Comparison of ENCODE assay signal across 24 cellular contexts in the genomic region with DNA sequence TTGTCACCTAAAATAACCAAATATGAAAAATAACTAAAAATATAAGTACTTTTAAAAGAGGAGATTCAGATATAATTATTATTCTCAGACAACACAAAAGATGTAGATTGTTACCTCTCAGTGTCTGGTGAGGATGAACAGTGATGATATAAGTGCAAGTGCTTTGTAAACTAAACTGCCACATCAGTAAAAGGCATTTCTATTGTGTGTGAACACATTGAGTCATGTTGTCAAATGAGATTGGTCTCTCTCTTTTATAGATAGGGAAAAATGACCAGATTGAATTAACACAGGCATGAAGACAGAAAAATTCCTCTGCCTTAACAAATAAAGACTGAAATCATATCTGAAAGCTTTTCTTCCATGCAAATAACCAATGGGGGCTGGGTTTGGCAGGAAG.
"Had no signal": no experiment of that assay in that cellular context is flagged by ENCODE, and none has a peak within 500 bp of the region (broad histone marks: within the 10 kb centered on the region; RNA-seq: fewer than 3 reads in every experiment).

No MANE protein-coding gene starts in this region.

- H3K27ac ChIP-seq: breast epithelium, PC-9 had no signal

- H3K4me3 ChIP-seq: breast epithelium, PC-9 had no signal

- H3K4me1 ChIP-seq: breast epithelium had no signal

- H3K4me1 Mint-ChIP-seq: activated B cell treated with CpG ODN at 0.5 μM for 24 hours; activated CD4-positive, alpha-beta T cell treated with anti-CD3 and anti-CD28 coated beads, Interleukin-2, amount 10 ng/mL, durations not matched to agents 24 days and 14 days; activated CD8-positive, alpha-beta memory T cell treated with anti-CD3 and anti-CD28 coated beads, Interleukin-2, amount 10 ng/mL, durations not matched to agents 7 days and 5 days; activated naive CD4-positive, alpha-beta T cell treated with anti-CD3 and anti-CD28 coated beads, Interleukin-2, amount 50 U/mL, for 24 hours; T-helper 17 cell had no signal

- H3K27me3 Mint-ChIP-seq: activated B cell treated with CpG ODN at 0.5 μM for 24 hours; activated CD4-positive, alpha-beta T cell treated with anti-CD3 and anti-CD28 coated beads, Interleukin-2, amount 10 ng/mL, durations not matched to agents 24 days and 14 days; activated CD8-positive, alpha-beta memory T cell treated with anti-CD3 and anti-CD28 coated beads, Interleukin-2, amount 10 ng/mL, durations not matched to agents 7 days and 5 days; activated naive CD4-positive, alpha-beta T cell treated with anti-CD3 and anti-CD28 coated beads, Interleukin-2, amount 50 U/mL, for 24 hours; activated T-cell treated with anti-CD3 and anti-CD28 coated beads, Interleukin-2, amount 50 U/mL, for 24 hours; T-helper 17 cell had no signal

- H3K4me3 Mint-ChIP-seq: activated B cell treated with CpG ODN at 0.5 μM for 24 hours; activated CD4-positive, alpha-beta T cell treated with anti-CD3 and anti-CD28 coated beads, Interleukin-2, amount 10 ng/mL, durations not matched to agents 24 days and 14 days; activated CD8-positive, alpha-beta memory T cell treated with anti-CD3 and anti-CD28 coated beads, Interleukin-2, amount 10 ng/mL, durations not matched to agents 7 days and 5 days; activated naive CD4-positive, alpha-beta T cell treated with anti-CD3 and anti-CD28 coated beads, Interleukin-2, amount 50 U/mL, for 24 hours; activated T-cell treated with anti-CD3 and anti-CD28 coated beads, Interleukin-2, amount 50 U/mL, for 24 hours; activated T-helper 1 cell treated with anti-CD3 and anti-CD28 coated beads, Interleukin-12 subunit alpha, Interleukin-12 subunit beta, Interleukin-2, Interleukin-4 antibody, amounts not matched to agents 30 ng/mL and 10 ng/mL and 1 ng/mL, durations not matched to agents 14 hours and 24 hours and 36 hours; T-helper 17 cell had no signal

- H3K9me3 ChIP-seq: breast epithelium had no signal

- H3K9me3 Mint-ChIP-seq: activated B cell treated with CpG ODN at 0.5 μM for 24 hours; activated CD4-positive, alpha-beta T cell treated with anti-CD3 and anti-CD28 coated beads, Interleukin-2, amount 10 ng/mL, durations not matched to agents 24 days and 14 days; activated naive CD4-positive, alpha-beta T cell treated with anti-CD3 and anti-CD28 coated beads, Interleukin-2, amount 50 U/mL, for 24 hours; activated T-cell treated with anti-CD3 and anti-CD28 coated beads, Interleukin-2, amount 50 U/mL, for 24 hours; activated T-helper 1 cell treated with anti-CD3 and anti-CD28 coated beads, Interleukin-12 subunit alpha, Interleukin-12 subunit beta, Interleukin-2, Interleukin-4 antibody, amounts not matched to agents 30 ng/mL and 10 ng/mL and 1 ng/mL, durations not matched to agents 14 hours and 24 hours and 36 hours had no signal

- DNase-seq: activated B cell treated with CpG ODN at 0.5 μM for 24 hours; activated CD4-positive, alpha-beta T cell treated with anti-CD3 and anti-CD28 coated beads for 1 hour; activated CD4-positive, alpha-beta T cell treated with anti-CD3 and anti-CD28 coated beads, Interleukin-2, amount 10 ng/mL, durations not matched to agents 24 days and 14 days; activated CD4-positive, alpha-beta T cell treated with anti-CD3 and anti-CD28 coated beads, Interleukin-2, amount 50 U/mL, for 48 hours; activated CD8-positive, alpha-beta memory T cell treated with anti-CD3 and anti-CD28 coated beads, Interleukin-2, amount 10 ng/mL, durations not matched to agents 7 days and 5 days; activated effector memory CD4-positive, alpha-beta T cell treated with Interleukin-2 at 50 U/mL for 16 hours; activated naive CD4-positive, alpha-beta T cell; activated T-cell treated with anti-CD3 and anti-CD28 coated beads, Interleukin-2, amount 50 U/mL, for 24 hours; aorta; central memory CD4-positive, alpha-beta T cell; MM.1S; NCI-H1105; NCI-H1436; NCI-H1694 treated with DMSO at 0.1 percent for 48 hours; NCI-H2029 treated with DMSO at 0.1 percent for 48 hours; NCI-H524; NCI-H82; PC-9; SHP77 treated with DMSO at 0.1 percent for 48 hours; T-helper 17 cell; T-helper 9 cell had no signal

- ATAC-seq: activated CD8-positive, alpha-beta memory T cell treated with anti-CD3 and anti-CD28 coated beads, Interleukin-2, amount 10 ng/mL, durations not matched to agents 7 days and 5 days; T-helper 17 cell had no signal

- H3K27me3 ChIP-seq: breast epithelium had no signal

- H3K36me3 ChIP-seq: breast epithelium had no signal

- H3K27ac Mint-ChIP-seq: activated B cell treated with CpG ODN at 0.5 μM for 24 hours; activated CD4-positive, alpha-beta T cell treated with anti-CD3 and anti-CD28 coated beads, Interleukin-2, amount 10 ng/mL, durations not matched to agents 24 days and 14 days; activated CD8-positive, alpha-beta memory T cell treated with anti-CD3 and anti-CD28 coated beads, Interleukin-2, amount 10 ng/mL, durations not matched to agents 7 days and 5 days; activated naive CD4-positive, alpha-beta T cell treated with anti-CD3 and anti-CD28 coated beads, Interleukin-2, amount 50 U/mL, for 24 hours; activated T-cell treated with anti-CD3 and anti-CD28 coated beads, Interleukin-2, amount 50 U/mL, for 24 hours; activated T-helper 1 cell treated with anti-CD3 and anti-CD28 coated beads, Interleukin-12 subunit alpha, Interleukin-12 subunit beta, Interleukin-2, Interleukin-4 antibody, amounts not matched to agents 30 ng/mL and 10 ng/mL and 1 ng/mL, durations not matched to agents 14 hours and 24 hours and 36 hours; T-helper 17 cell had no signal

- H3K36me3 Mint-ChIP-seq: activated CD8-positive, alpha-beta memory T cell treated with anti-CD3 and anti-CD28 coated beads, Interleukin-2, amount 10 ng/mL, durations not matched to agents 7 days and 5 days; activated naive CD4-positive, alpha-beta T cell treated with anti-CD3 and anti-CD28 coated beads, Interleukin-2, amount 50 U/mL, for 24 hours had no signal
